ENCODE assay signal across 27 cellular contexts in the genomic region with DNA sequence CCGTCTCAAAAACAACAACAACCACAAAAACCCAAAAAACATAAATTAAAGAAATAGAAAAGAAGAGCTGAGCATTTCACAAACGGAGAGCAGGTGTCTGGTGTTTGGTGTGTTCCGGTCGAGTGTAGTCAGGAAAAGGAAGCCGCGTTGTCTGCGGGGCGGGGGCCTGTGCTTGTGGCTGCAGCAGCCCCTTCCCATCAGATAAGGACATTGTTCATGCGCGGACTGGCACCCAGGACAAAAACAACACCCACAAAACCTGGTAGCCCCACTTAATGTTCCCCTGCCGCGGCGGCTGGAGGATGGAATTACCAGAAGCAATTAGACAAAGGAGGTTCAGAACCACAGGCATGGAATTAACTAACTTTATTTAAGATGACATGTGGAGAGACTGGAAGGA. TPM values are rescaled to one million over a fixed set of nuclear protein-coding genes. Genes with fewer than 3 reads are reported as not detected.
DNase-seq lines count a peak whose midpoint lies in the region; ATAC-seq and TF ChIP-seq lines count a peak whose summit lies in the region.
"Had no signal": no experiment of that assay in that cellular context is flagged by ENCODE, and none has a peak within 500 bp of the region (broad histone marks: within the 10 kb centered on the region; RNA-seq: fewer than 3 reads in every experiment).

No MANE protein-coding gene starts in this region.

- peaks cover 0 to 3% (median 2%) of the 10 kb centered on the region in 3 donors for H3K27me3 ChIP-seq in psoas muscle (ENCODE audit: insufficient read depth in 3 of 3, low read length in 2 of 3)
- H3K27me3 ChIP-seq: neural progenitor cell had no signal

- DNase-seq in activated T-cell treated with anti-CD3 and anti-CD28 coated beads, Interleukin-2, amount 50 U/mL, for 4 hours: no peak
- DNase-seq in activated T-cell treated with anti-CD3 and anti-CD28 coated beads, Interleukin-2, amount 50 U/mL, for 1 hour: no peak
- DNase-seq in central memory CD8-positive, alpha-beta T cell (ENCODE audit: low spot score in 2 of 2): no peak
- peak; percentile 64 for DNase-seq in mesenteric fat pad (ENCODE audit: low spot score)
- DNase-seq in type B pancreatic cell (ENCODE audit: extremely low spot score, unreplicated experiment): no peak
- no peak for DNase-seq in psoas muscle
- DNase-seq in DMS79 (lab: John Stamatoyannopoulos, UW): no peak
- DNase-seq in NCI-H1092 (lab: John Stamatoyannopoulos, UW): no peak
- DNase-seq: activated CD4-positive, alpha-beta T cell treated with anti-CD3 and anti-CD28 coated beads, Interleukin-2, amount 50 U/mL, for 48 hours; activated CD8-positive, alpha-beta memory T cell treated with anti-CD3 and anti-CD28 coated beads, Interleukin-2, amount 50 U/mL, for 4 hours; activated effector memory CD4-positive, alpha-beta T cell treated with Interleukin-2 at 50 U/mL for 16 hours; IMR-90; NCI-H1048; NCI-H187; NCI-H2171 treated with DMSO at 0.1 percent for 48 hours; NCI-H524; NK-92 treated with Interleukin-12 subunit alpha and Interleukin-12 subunit beta, amount 100 ng/mL, for 24 hours; Right ventricle myocardium superior; stimulated activated CD4-positive, alpha-beta T cell treated with anti-CD3 and anti-CD28 coated beads, Interleukin-15, amount 100 ng/mL, for 24 hours had no signal

- no peak overlapping the region for H3K4me3 ChIP-seq in psoas muscle
- H3K4me3 ChIP-seq: dorsolateral prefrontal cortex, mucosa of descending colon, neural progenitor cell, thoracic aorta had no signal

- H3K36me3 Mint-ChIP-seq in activated T-cell treated with anti-CD3 and anti-CD28 coated beads, Interleukin-2, amount 50 U/mL, for 4 hours (ENCODE audit: insufficient read depth): no peaks in the 10 kb centered on the region
- no peaks in the 10 kb centered on the region for H3K36me3 Mint-ChIP-seq in central memory CD8-positive, alpha-beta T cell (ENCODE audit: insufficient read depth)
- no peaks in the 10 kb centered on the region for H3K36me3 Mint-ChIP-seq in type B pancreatic cell
- H3K36me3 Mint-ChIP-seq: neural progenitor cell, WTC11 had no signal

- TF ChIP-seq CTCF in type B pancreatic cell (conservative IDR thresholded peaks at IDR 0.05) (no peak), psoas muscle (IDR thresholded peaks at IDR 0.05) (no peak)

- no peaks in the 10 kb centered on the region for H3K9me3 ChIP-seq in psoas muscle
- H3K9me3 ChIP-seq: mucosa of descending colon, thoracic aorta had no signal

- H3K36me3 ChIP-seq in psoas muscle (ENCODE audit: insufficient read depth in 1 of 2, low read depth in 1 of 2): no peaks in the 10 kb centered on the region
- H3K36me3 ChIP-seq: neural progenitor cell, thoracic aorta had no signal

- WGBS in psoas muscle, 3 donors: 66 to 80% (median 79%) methylated on average over 13 of the region's 13 CpGs

- H3K27ac Mint-ChIP-seq in central memory CD8-positive, alpha-beta T cell (ENCODE audit: low read depth): peak overlapping the region; percentile 79
- peak overlapping the region; percentile 14 for H3K27ac Mint-ChIP-seq in type B pancreatic cell
- H3K27ac Mint-ChIP-seq: neural progenitor cell had no signal

- peaks cover 16% of the 10 kb centered on the region for H3K4me1 Mint-ChIP-seq in activated T-cell treated with anti-CD3 and anti-CD28 coated beads, Interleukin-2, amount 50 U/mL, for 4 hours (ENCODE audit: low read depth)
- peaks cover 23% of the 10 kb centered on the region for H3K4me1 Mint-ChIP-seq in central memory CD8-positive, alpha-beta T cell
- H3K4me1 Mint-ChIP-seq in type B pancreatic cell (ENCODE audit: unreplicated experiment): peaks cover 12% of the 10 kb centered on the region
- H3K4me1 Mint-ChIP-seq: WTC11 had no signal

- no peaks in the 10 kb centered on the region for H3K4me1 ChIP-seq in psoas muscle
- H3K4me1 ChIP-seq: neural progenitor cell had no signal

- peaks cover 30% of the 10 kb centered on the region for H3K27me3 Mint-ChIP-seq in activated T-cell treated with anti-CD3 and anti-CD28 coated beads, Interleukin-2, amount 50 U/mL, for 4 hours (ENCODE audit: low read depth)
- peaks cover 76% of the 10 kb centered on the region for H3K27me3 Mint-ChIP-seq in central memory CD8-positive, alpha-beta T cell
- peaks cover 18% of the 10 kb centered on the region for H3K27me3 Mint-ChIP-seq in type B pancreatic cell

- no peak for ATAC-seq in activated T-cell treated with anti-CD3 and anti-CD28 coated beads, Interleukin-2, amount 50 U/mL, for 4 hours
- ATAC-seq in central memory CD8-positive, alpha-beta T cell (replicated peaks; ENCODE audit: extremely low read depth, poor library complexity, severe bottlenecking): no peak
- ATAC-seq in psoas muscle: no peak
- ATAC-seq: mucosa of descending colon, WTC11 had no signal

- peak overlapping the region; percentile 45 for H3K4me3 Mint-ChIP-seq in activated T-cell treated with anti-CD3 and anti-CD28 coated beads, Interleukin-2, amount 50 U/mL, for 4 hours
- H3K4me3 Mint-ChIP-seq in central memory CD8-positive, alpha-beta T cell: no peak overlapping the region
- H3K4me3 Mint-ChIP-seq in type B pancreatic cell: no peak overlapping the region
- H3K4me3 Mint-ChIP-seq: neural progenitor cell, WTC11 had no signal

- no peaks in the 10 kb centered on the region for H3K9me3 Mint-ChIP-seq in activated T-cell treated with anti-CD3 and anti-CD28 coated beads, Interleukin-2, amount 50 U/mL, for 4 hours
- H3K9me3 Mint-ChIP-seq in central memory CD8-positive, alpha-beta T cell: no peaks in the 10 kb centered on the region
- no peaks in the 10 kb centered on the region for H3K9me3 Mint-ChIP-seq in type B pancreatic cell
- H3K9me3 Mint-ChIP-seq: neural progenitor cell, WTC11 had no signal

- intact Hi-C loops in psoas muscle (cut with DNase I): no loop called here

- H3K27ac ChIP-seq in psoas muscle: no peak overlapping the region
- H3K27ac ChIP-seq: dorsolateral prefrontal cortex, neural progenitor cell, thoracic aorta had no signal

RNA-seq across cellular contexts. Expression of a gene that starts 29.9 kb away (rescaled TPM):
- total RNA-seq in activated T-cell treated with anti-CD3 and anti-CD28 coated beads, Interleukin-2, amount 50 U/mL, for 4 hours: not detected
- total RNA-seq in mesenteric fat pad (not detected), type B pancreatic cell (ENCODE audit: low replicate concordance) (not detected in 2 replicates), psoas muscle (not detected)
- polyA plus RNA-seq in psoas muscle: not detected
- total RNA-seq: endothelial cell of umbilical vein, H4, IMR-90, Right ventricle myocardium superior, thoracic aorta, WTC11 had no signal
- polyA plus RNA-seq: adipose tissue, endothelial cell of umbilical vein, IMR-90 had no signal

RNA-seq across cellular contexts. Expression of a gene that starts 37.5 kb away (rescaled TPM):
- not detected for total RNA-seq in activated T-cell treated with anti-CD3 and anti-CD28 coated beads, Interleukin-2, amount 50 U/mL, for 4 hours
- total RNA-seq in mesenteric fat pad: not detected
- not detected in 2 replicates for total RNA-seq in type B pancreatic cell (ENCODE audit: low replicate concordance)
- not detected for total RNA-seq in psoas muscle
- polyA plus RNA-seq in psoas muscle: not detected
- total RNA-seq: endothelial cell of umbilical vein, H4, IMR-90, mucosa of descending colon, Right ventricle myocardium superior, thoracic aorta had no signal
- polyA plus RNA-seq: adipose tissue, endothelial cell of umbilical vein, IMR-90 had no signal

RNA-seq across cellular contexts. Expression of a gene that starts 37.5 kb away (rescaled TPM):
- total RNA-seq in activated T-cell treated with anti-CD3 and anti-CD28 coated beads, Interleukin-2, amount 50 U/mL, for 4 hours: not detected
- total RNA-seq in mesenteric fat pad: not detected
- total RNA-seq in type B pancreatic cell (ENCODE audit: low replicate concordance): not detected in 2 replicates
- total RNA-seq in psoas muscle: not detected
- polyA plus RNA-seq in psoas muscle: not detected
- total RNA-seq: dorsolateral prefrontal cortex, endothelial cell of umbilical vein, H4, IMR-90, mucosa of descending colon, Right ventricle myocardium superior, thoracic aorta, WTC11 had no signal
- polyA plus RNA-seq: adipose tissue, endothelial cell of umbilical vein, IMR-90 had no signal

RNA-seq across cellular contexts. Expression of a gene that starts 51.2 kb away (rescaled TPM):
- total RNA-seq in activated T-cell treated with anti-CD3 and anti-CD28 coated beads, Interleukin-2, amount 50 U/mL, for 4 hours: not detected
- total RNA-seq in mesenteric fat pad (not detected), type B pancreatic cell (ENCODE audit: low replicate concordance) (not detected in 2 replicates), psoas muscle (not detected)
- not detected for polyA plus RNA-seq in psoas muscle
- total RNA-seq: dorsolateral prefrontal cortex, endothelial cell of umbilical vein, H4, IMR-90, mucosa of descending colon, Right ventricle myocardium superior, thoracic aorta, WTC11 had no signal
- polyA plus RNA-seq: adipose tissue, endothelial cell of umbilical vein, IMR-90 had no signal
